8 cellular contexts compared by ENCODE assay signal in the genomic region with DNA sequence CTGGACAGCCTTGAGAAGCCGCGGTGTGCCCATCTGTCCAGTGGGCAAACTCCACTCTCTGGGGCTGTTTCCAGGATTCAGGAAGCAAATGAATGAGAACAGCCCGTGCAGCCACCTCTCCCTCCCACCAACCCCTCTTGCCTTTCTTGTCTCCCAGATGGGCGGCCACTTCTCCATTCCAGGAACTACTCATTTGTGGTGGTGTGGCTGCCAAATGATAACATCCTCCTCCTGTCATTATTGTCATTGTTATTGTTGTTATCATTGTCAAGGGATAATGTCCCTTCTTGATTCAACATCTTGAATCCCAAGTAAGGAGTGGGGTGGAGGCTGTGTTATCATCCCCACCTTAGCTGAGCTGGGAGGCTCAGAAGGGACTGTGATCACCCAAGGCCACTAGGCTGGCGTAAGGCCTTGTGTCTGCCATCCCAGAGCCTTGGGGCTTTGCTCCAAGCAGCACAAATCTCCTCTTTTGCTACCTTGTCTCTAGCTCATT. TPM values are rescaled to one million over a fixed set of nuclear protein-coding genes. Genes with fewer than 3 reads are reported as not detected.
A peak's percentile ranks its signal among the peaks of the same experiment; 100 is the strongest.
DNase-seq lines count a peak whose midpoint lies in the region; ATAC-seq, FAIRE-seq and TF ChIP-seq lines count a peak whose summit lies in the region.

No MANE protein-coding gene starts in this region.

- intact Hi-C loops in right cardiac atrium (cut with DNase I), result loop anchor here (5.0 to 10.0 kb wide), 3 partner anchors 48 to 148 kb away; no protein-coding TSS in a partner anchor

- H3K4me3 ChIP-seq in right cardiac atrium (ENCODE audit: low read length), result peak overlapping the region; percentile 96

- ATAC-seq in right cardiac atrium, result peak in 1 of 2 donors; percentile 3
- ATAC-seq in stimulated activated naive CD8-positive, alpha-beta T cell treated with anti-CD3 and anti-CD28 coated beads, Interleukin-15, amount 100 ng/mL, for 72 hours, result no peak

- H3K4me1 Mint-ChIP-seq in stimulated activated naive CD8-positive, alpha-beta T cell treated with anti-CD3 and anti-CD28 coated beads, Interleukin-15, amount 100 ng/mL, for 72 hours, result peaks cover 68% of the 10 kb centered on the region

- no peaks in the 10 kb centered on the region for H3K9me3 ChIP-seq in right cardiac atrium (ENCODE audit: control insufficient read depth, low read length)

- WGBS in right cardiac atrium, result 36% methylated on average over 5 of the region's 5 CpGs

- no peak for FAIRE-seq in HTR-8/SVneo (lab: Jason Lieb, UNC)

- H3K27ac ChIP-seq in VCaP (peak overlapping the region; percentile 90; the same call in 1 of the 2 replicates), right cardiac atrium (ENCODE audit: low read length) (peak overlapping the region; percentile 22)

- peak overlapping the region; percentile 54 to 88 for H3K27ac Mint-ChIP-seq in stimulated activated naive CD8-positive, alpha-beta T cell treated with anti-CD3 and anti-CD28 coated beads, Interleukin-15, amount 100 ng/mL, for 72 hours

- H3K4me1 ChIP-seq in right cardiac atrium (ENCODE audit: control insufficient read depth, insufficient read depth, low read length), result peaks cover 15% of the 10 kb centered on the region

- DNase-seq in SIG-M5 treated with dmso at 0.1 percent for 504 hours (lab: John Stamatoyannopoulos, UW; ENCODE audit: unreplicated experiment) (peak; percentile 20), SIG-M5 (lab: John Stamatoyannopoulos, UW) (no peak), right cardiac atrium (peak in 1 of 3 donors; percentile 35), RPMI8226 (no peak), HTR-8/SVneo (ENCODE audit: insufficient read length, low spot score) (no peak)
- no peak for DNase-seq in stimulated activated naive CD8-positive, alpha-beta T cell treated with anti-CD3 and anti-CD28 coated beads, Interleukin-15, amount 100 ng/mL, for 72 hours
- DNase-seq in activated CD4-positive, alpha-beta T cell treated with anti-CD3 and anti-CD28 coated beads, Interleukin-2, amount 50 U/mL, for 4 hours, result no peak

- H3K27me3 Mint-ChIP-seq in stimulated activated naive CD8-positive, alpha-beta T cell treated with anti-CD3 and anti-CD28 coated beads, Interleukin-15, amount 100 ng/mL, for 72 hours, result no peaks in the 10 kb centered on the region

- H3K27me3 ChIP-seq in right cardiac atrium (ENCODE audit: control insufficient read depth, insufficient read depth), result no peaks in the 10 kb centered on the region

- peak overlapping the region; percentile 90 to 98 for H3K4me3 Mint-ChIP-seq in stimulated activated naive CD8-positive, alpha-beta T cell treated with anti-CD3 and anti-CD28 coated beads, Interleukin-15, amount 100 ng/mL, for 72 hours

- no peak for TF ChIP-seq CTCF in VCaP (conservative IDR thresholded peaks at IDR 0.05)

- H3K9me3 Mint-ChIP-seq in stimulated activated naive CD8-positive, alpha-beta T cell treated with anti-CD3 and anti-CD28 coated beads, Interleukin-15, amount 100 ng/mL, for 72 hours, result no peaks in the 10 kb centered on the region

RNA-seq across cellular contexts. Expression of gene DNM2, which starts 1.6 kb away (rescaled TPM):
- 100 to 1,000 TPM; 176 to 202 (median 189) TPM for total RNA-seq in right cardiac atrium
- polyA plus RNA-seq in right cardiac atrium, result 129 TPM

RNA-seq across cellular contexts. Expression of gene QTRT1, which starts 18.3 kb away (rescaled TPM):
- total RNA-seq in right cardiac atrium, result 10 to 100 TPM; 23.7 to 30.7 (median 26.1) TPM
- 33.1 TPM for polyA plus RNA-seq in right cardiac atrium
